20 cellular contexts compared by ENCODE assay signal in genomic region chr13:78998736-78999135, GRCh38.
"Had no signal": no experiment of that assay in that cellular context is flagged by ENCODE, and none has a peak within 500 bp of the region (broad histone marks: within the 10 kb centered on the region; RNA-seq: fewer than 3 reads in every experiment).

No MANE protein-coding gene starts in this region.

- ATAC-seq: activated CD4-positive, alpha-beta T cell treated with anti-CD3 and anti-CD28 coated beads for 36 hours; esophagus mucosa; heart right ventricle; natural killer cell; right cardiac atrium; stimulated activated naive B cell treated with anti-CD40 and anti-IgM and Interleukin-4, amounts not matched to agents 10 μg/mL and 1 μg/mL and 100 μg/mL, for 72 hours; upper lobe of right lung had no signal

- H3K27ac ChIP-seq: heart right ventricle, stomach, thyroid gland, upper lobe of right lung had no signal

- H3K36me3 ChIP-seq: heart right ventricle, stomach, thyroid gland, upper lobe of right lung had no signal

- H3K9me3 ChIP-seq: heart right ventricle, stomach, thyroid gland, upper lobe of right lung had no signal

- H3K27me3 ChIP-seq: stomach, thyroid gland, upper lobe of right lung had no signal

- H3K4me3 ChIP-seq: heart right ventricle, stomach, thyroid gland, upper lobe of right lung had no signal

- DNase-seq: activated CD4-positive, alpha-beta T cell treated with anti-CD3 and anti-CD28 coated beads for 36 hours; activated CD4-positive, CD25-positive, alpha-beta regulatory T cell; activated effector memory CD4-positive, alpha-beta T cell treated with Interleukin-2 at 50 U/mL for 16 hours; activated naive CD4-positive, alpha-beta T cell treated with Interleukin-2 at 50 U/mL for 16 hours; activated T-cell treated with anti-CD3 and anti-CD28 coated beads for 4 hours; anterior cingulate cortex; endodermal cell; foreskin fibroblast; heart right ventricle; mesenchymal stem cell; natural killer cell; posterior cingulate gyrus; right cardiac atrium; stimulated activated CD4-positive, alpha-beta T cell treated with anti-CD3 and anti-CD28 coated beads, Interleukin-15, amount 100 ng/mL, for 24 hours; stimulated activated CD4-positive, alpha-beta T cell treated with anti-CD3 and anti-CD28 coated beads, Interleukin-2, amount 100 ng/mL, for 24 hours; stimulated activated naive B cell treated with anti-CD40 and anti-IgM and Interleukin-4, amounts not matched to agents 10 μg/mL and 1 μg/mL and 100 μg/mL, for 72 hours; stomach; thyroid gland; upper lobe of right lung had no signal

- H3K4me1 ChIP-seq: heart right ventricle, stomach, thyroid gland, upper lobe of right lung had no signal
